In the genomic region with DNA sequence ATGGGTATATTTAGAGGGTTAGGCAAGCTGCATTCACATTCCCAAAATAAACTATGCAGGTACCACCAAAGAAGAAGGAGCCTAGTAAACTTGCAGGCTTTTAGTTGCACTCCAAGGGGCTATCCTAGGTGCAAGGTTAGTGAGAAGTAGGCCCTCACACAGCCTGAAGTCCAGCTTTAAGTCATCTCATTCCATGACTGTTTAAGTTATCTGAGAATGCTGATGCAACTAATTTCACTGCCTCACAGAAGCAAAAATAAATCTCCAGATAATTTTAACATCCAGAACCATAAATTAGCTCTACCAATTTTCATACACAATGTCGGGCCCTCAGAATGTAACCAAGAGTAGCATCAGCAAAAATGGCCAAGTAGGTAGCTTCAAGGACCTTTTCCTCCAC, we compare ENCODE assay signal across 20 cellular contexts. TPM values are rescaled to one million over a fixed set of nuclear protein-coding genes. Genes with fewer than 3 reads are reported as not detected.
DNase-seq lines count a peak whose midpoint lies in the region; ATAC-seq, FAIRE-seq and TF ChIP-seq lines count a peak whose summit lies in the region.
"Had no signal": no experiment of that assay in that cellular context is flagged by ENCODE, and none has a peak within 500 bp of the region (broad histone marks: within the 10 kb centered on the region; RNA-seq: fewer than 3 reads in every experiment).

No MANE protein-coding gene starts in this region.

- no peak overlapping the region for H3K27ac ChIP-seq in A549
- no peak overlapping the region for H3K27ac ChIP-seq in H9 (ENCODE audit: insufficient read length, low read depth, low read length)
- no peak overlapping the region for H3K27ac ChIP-seq in foreskin keratinocyte
- H3K27ac ChIP-seq in heart right ventricle: no peak overlapping the region
- H3K27ac ChIP-seq: BLaER1 treated with 17β-estradiol and CSF1 and Interleukin-3, amounts not matched to agents 10 nM and 100 nM; Peyer's patch had no signal

- 97% methylated on average over 1 of the region's 1 CpG for WGBS in A549 (ENCODE audit: missing lambda C conversion rate)
- WGBS in H9 (ENCODE audit: extremely low coverage, insufficient read length, low lambda C conversion rate): no CpG with 5 or more reads among the region's 1 CpG
- 93% methylated on average over 1 of the region's 1 CpG for WGBS in heart right ventricle, 2 donors

- peaks cover 6 to 38% (median 37%) of the 10 kb centered on the region in 3 experiments; a peak in 6 of 7 replicates for H3K36me3 Mint-ChIP-seq in H9 (ENCODE audit: insufficient read depth in 1 of 3, low read depth in 3 of 3)
- peaks cover 35% of the 10 kb centered on the region for H3K36me3 Mint-ChIP-seq in nephron progenitor cell (ENCODE audit: low read depth)
- H3K36me3 Mint-ChIP-seq: CD4-positive, alpha-beta memory T cell had no signal

- H3T11ph ChIP-seq in H9 (ENCODE audit: low read length): no peak overlapping the region

- H2BK12ac ChIP-seq in H9 (ENCODE audit: insufficient read length, low read depth, low read length): no peak overlapping the region

- no peak for DNase-seq in A549 (ENCODE audit: low read depth in 1 of 2, low spot score in 1 of 2)
- DNase-seq in H9: no peak
- peak; percentile 21 for DNase-seq in choroid plexus epithelial cell (ENCODE audit: low read depth)
- no peak for DNase-seq in nephron progenitor cell
- no peak for DNase-seq in foreskin keratinocyte
- DNase-seq in heart right ventricle: no peak
- DNase-seq: Caco-2; CD4-positive, alpha-beta memory T cell; DMS 273 treated with DMSO at 0.1 percent for 48 hours; DMS79 treated with DMSO at 0.1 percent for 48 hours; NCI-H1105 treated with DMSO at 0.1 percent for 48 hours; NCI-H2029 treated with DMSO at 0.1 percent for 48 hours; NCI-H2171; NCI-H345; NCI-H524; NCI-H82; Peyer's patch had no signal

- no peak overlapping the region for H4K91ac ChIP-seq in H9 (ENCODE audit: insufficient read length, low read depth, low read length)

- no peaks in the 10 kb centered on the region for H3K79me2 ChIP-seq in H9 (ENCODE audit: insufficient read depth, low read length)

- CTCF ChIA-PET in A549 (lab: Yijun Ruan, JAX): interaction anchor here (0.6 kb wide), 1 partner anchor 1752 kb away, joined by 3 read pairs; no protein-coding TSS in a partner anchor

- TF ChIP-seq RAD21 in A549 (conservative IDR thresholded peaks at IDR 0.05 in 1 of 2, IDR thresholded peaks at IDR 0.05 in 1 of 2): no peak

- intact Hi-C loops in heart right ventricle (cut with DNase I): no loop called here

- H3K18ac ChIP-seq in H9 (ENCODE audit: insufficient read length, low read depth, low read length): no peak overlapping the region

- no peak overlapping the region for H4K5ac ChIP-seq in H9 (ENCODE audit: insufficient read length, low read depth, low read length)

- H3K9me3 Mint-ChIP-seq in H9: no peaks in the 10 kb centered on the region
- H3K9me3 Mint-ChIP-seq in nephron progenitor cell: no peaks in the 10 kb centered on the region

- H3K14ac ChIP-seq in H9 (ENCODE audit: insufficient read depth, low read length): no peak overlapping the region

- no peak for TF ChIP-seq EP300 in A549 (IDR thresholded peaks at IDR 0.05)

- H3K27me3 ChIP-seq in H9 (ENCODE audit: insufficient read depth, low read length) (no peaks in the 10 kb centered on the region), foreskin keratinocyte (no peaks in the 10 kb centered on the region), heart right ventricle (no peaks in the 10 kb centered on the region)
- H3K27me3 ChIP-seq: BLaER1 treated with 17β-estradiol and CSF1 and Interleukin-3, amounts not matched to agents 10 nM and 100 nM; Peyer's patch had no signal

- peaks cover 0 to 37% (median 0%) of the 10 kb centered on the region in 9 donors for H3K36me3 ChIP-seq in heart right ventricle
- H3K36me3 ChIP-seq: Peyer's patch had no signal

- H3K4me3 Mint-ChIP-seq in H9 (no peak overlapping the region), nephron progenitor cell (no peak overlapping the region)
- H3K4me3 Mint-ChIP-seq: CD4-positive, alpha-beta memory T cell had no signal

- no peak for FAIRE-seq in A549 (lab: Jason Lieb, UNC)

- H3K56ac ChIP-seq in H9 (ENCODE audit: insufficient read length, low read depth, low read length): no peak overlapping the region

- TF ChIP-seq CTCF in A549 (IDR thresholded peaks at IDR 0.05): no peak
- TF ChIP-seq CTCF in H9 (conservative IDR thresholded peaks at IDR 0.05): no peak
- no peak for TF ChIP-seq CTCF in choroid plexus epithelial cell (conservative IDR thresholded peaks at IDR 0.05; ENCODE audit: low read depth, low read length)
- TF ChIP-seq CTCF in nephron progenitor cell (IDR thresholded peaks at IDR 0.05): no peak
- TF ChIP-seq CTCF in foreskin keratinocyte (conservative IDR thresholded peaks at IDR 0.05): no peak
- TF ChIP-seq CTCF in heart right ventricle (IDR thresholded peaks at IDR 0.05): no peak

- H2BK15ac ChIP-seq in H9 (ENCODE audit: low read depth, low read length): no peak overlapping the region

- H4K8ac ChIP-seq in H9 (replicated peaks; ENCODE audit: insufficient read length, low read depth, low read length): no peak overlapping the region

- no peak overlapping the region for H2AFZ ChIP-seq in H9 (ENCODE audit: low read length)

- POLR2A ChIA-PET in A549 (lab: Yijun Ruan, JAX): no interaction called here

- H3K4me2 ChIP-seq in A549: no peak overlapping the region
- no peak overlapping the region for H3K4me2 ChIP-seq in H9 (ENCODE audit: insufficient read depth, insufficient read length, low read length)
- H3K4me2 ChIP-seq: BLaER1 treated with 17β-estradiol and CSF1 and Interleukin-3, amounts not matched to agents 10 nM and 100 nM had no signal

- no peak for TF ChIP-seq POLR2A in A549 (IDR thresholded peaks at IDR 0.05; ENCODE audit: low read length)

- H3K4me3 ChIP-seq in A549 (no peak overlapping the region), choroid plexus epithelial cell (ENCODE audit: low read depth, low read length) (no peak overlapping the region), heart right ventricle (no peak overlapping the region)
- H3K4me3 ChIP-seq: BLaER1 treated with 17β-estradiol and CSF1 and Interleukin-3, amounts not matched to agents 10 nM and 100 nM; HAP-1; Peyer's patch had no signal

- H2BK20ac ChIP-seq in H9 (ENCODE audit: low read depth, low read length, poor library complexity, severe bottlenecking): no peak overlapping the region

- no peak overlapping the region for H3K4ac ChIP-seq in H9 (ENCODE audit: low read depth, low read length)

- H3K4me1 ChIP-seq in A549 (no peaks in the 10 kb centered on the region), H9 (ENCODE audit: insufficient read depth, low read length) (no peaks in the 10 kb centered on the region), foreskin keratinocyte (no peaks in the 10 kb centered on the region), heart right ventricle (no peaks in the 10 kb centered on the region)
- H3K4me1 ChIP-seq: BLaER1 treated with 17β-estradiol and CSF1 and Interleukin-3, amounts not matched to agents 10 nM and 100 nM; Caco-2; HAP-1; Peyer's patch had no signal

- H3K23me2 ChIP-seq in H9 (ENCODE audit: insufficient read length, low read depth, low read length, poor library complexity, severe bottlenecking): no peaks in the 10 kb centered on the region

- H3K4me1 Mint-ChIP-seq in H9: peaks cover 6 to 9% of the 10 kb centered on the region in 2 experiments
- no peaks in the 10 kb centered on the region for H3K4me1 Mint-ChIP-seq in nephron progenitor cell
- H3K4me1 Mint-ChIP-seq: CD4-positive, alpha-beta memory T cell had no signal

- no peak overlapping the region for H2AK5ac ChIP-seq in H9 (ENCODE audit: insufficient read length, low read length)

- H3K9me3 ChIP-seq in A549 (no peaks in the 10 kb centered on the region), H9 (ENCODE audit: control insufficient read depth, low read depth, low read length) (no peaks in the 10 kb centered on the region), heart right ventricle (no peaks in the 10 kb centered on the region)
- H3K9me3 ChIP-seq: Caco-2, HAP-1, Peyer's patch had no signal

- ATAC-seq in A549: no peak
- no peak for ATAC-seq in foreskin keratinocyte
- no peak for ATAC-seq in heart right ventricle
- ATAC-seq in GM21717 (IDR thresholded peaks at IDR 0.05; ENCODE audit: unreplicated experiment): no peak

- no peak overlapping the region for H3K23ac ChIP-seq in H9 (ENCODE audit: insufficient read length, low read depth, low read length)

- no peaks in the 10 kb centered on the region for H3K79me1 ChIP-seq in H9 (ENCODE audit: insufficient read depth, low read depth, low read length, poor library complexity, severe bottlenecking)

- H3K27me3 Mint-ChIP-seq in H9 (ENCODE audit: low read depth) (no peaks in the 10 kb centered on the region; the same call in 1 of the 2 replicates), nephron progenitor cell (ENCODE audit: low read depth, poor library complexity) (no peaks in the 10 kb centered on the region)
- H3K27me3 Mint-ChIP-seq: CD4-positive, alpha-beta memory T cell had no signal

- no peak overlapping the region for H2BK120ac ChIP-seq in H9 (ENCODE audit: low read depth, low read length, poor library complexity, severe bottlenecking)

- H3K9ac ChIP-seq in H9 (ENCODE audit: extremely low read depth, insufficient read length, low read length): no peak overlapping the region
- H3K9ac ChIP-seq: BLaER1 treated with 17β-estradiol and CSF1 and Interleukin-3, amounts not matched to agents 10 nM and 100 nM had no signal

- no peak overlapping the region for H2BK5ac ChIP-seq in H9 (ENCODE audit: insufficient read length, low read length)

- no peaks in the 10 kb centered on the region for H4K20me1 ChIP-seq in H9 (ENCODE audit: control insufficient read depth, insufficient read depth, insufficient read length)
- H4K20me1 ChIP-seq: BLaER1 treated with 17β-estradiol and CSF1 and Interleukin-3, amounts not matched to agents 10 nM and 100 nM had no signal

- H3K27ac Mint-ChIP-seq in H9 (peak overlapping the region in 2 of 3 experiments; percentile 58 to 75; a peak in 5 of 7 replicates), nephron progenitor cell (peak overlapping the region; percentile 47)

TF ChIP-seq in A549, 52 proteins besides CTCF, POLR2A, EP300 and RAD21:
- peak; percentile 39 for TF ChIP-seq MAFK (IDR thresholded peaks at IDR 0.05; ENCODE audit: partially characterized antibody)
- no peak for TF ChIP-seq RFX5 (IDR thresholded peaks at IDR 0.05)
- TF ChIP-seq, protein P1, sequence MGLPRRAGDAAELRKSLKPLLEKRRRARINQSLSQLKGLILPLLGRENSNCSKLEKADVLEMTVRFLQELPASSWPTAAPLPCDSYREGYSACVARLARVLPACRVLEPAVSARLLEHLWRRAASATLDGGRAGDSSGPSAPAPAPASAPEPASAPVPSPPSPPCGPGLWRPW (IDR thresholded peaks at IDR 0.05): no peak

RNA-seq across cellular contexts. Expression of a gene that starts 34.3 kb away (rescaled TPM):
- polyA plus RNA-seq in A549 (2011; rRNA removed) (25.2 and 28.1 TPM in 2 replicates), A549 (2017; fragmentation: RNase III; extraction: RNeasy Plus Mini Kit Qiagen cat#74134 plus additional on column Dnase treatment) (16.0 to 18.4 TPM (median 18.1 TPM) in 3 replicates), foreskin keratinocyte (not detected in 2 replicates), heart right ventricle (1 to 10 TPM; 3.8 to 5.2 TPM)
- 10.8 and 11.3 TPM in 2 replicates for polyA plus RNA-seq in A549 (2012; cell fraction: cytosol; rRNA removed)
- 17.5 and 24.0 TPM in 2 replicates for polyA plus RNA-seq in A549 (2012; cell fraction: nucleus; rRNA removed)
- 10.9 and 12.0 TPM in 2 replicates for polyA minus RNA-seq in A549 (2011; rRNA and poly(A)+ RNA removed)
- total RNA-seq in H9 (2021) (1.8 and 2.2 TPM in 2 replicates), foreskin keratinocyte (not detected in 2 replicates), heart right ventricle (1 to 10 TPM; 1.8 to 8.7 (median 4.3) TPM)
